Comparison of ENCODE assay signal across 18 cellular contexts in genomic region chr6:112415366-112415765, GRCh38.
"Had no signal": no experiment of that assay in that cellular context is flagged by ENCODE, and none has a peak within 500 bp of the region (broad histone marks: within the 10 kb centered on the region; RNA-seq: fewer than 3 reads in every experiment).

No MANE protein-coding gene starts in this region.

- H3K9me3 ChIP-seq: mucosa of descending colon, ovary, suprapubic skin, thoracic aorta, uterus had no signal

- H3K4me3 ChIP-seq: left ventricle myocardium inferior, lung, mucosa of descending colon, ovary, spleen, suprapubic skin, thoracic aorta, tibial artery, uterus had no signal

- H3K27me3 ChIP-seq: ovary, suprapubic skin, tibial artery, uterus had no signal

- H3K4me1 ChIP-seq: left ventricle myocardium inferior, spleen, tibial artery, uterus had no signal

- DNase-seq: hypothalamus; immature natural killer cell; islet precursor cell; left ventricle myocardium inferior; midbrain; mucosa of descending colon; naive thymus-derived CD4-positive, alpha-beta T cell; ovary; right cardiac atrium; small intestine; spleen; stimulated activated CD4-positive, alpha-beta T cell treated with anti-CD3 and anti-CD28 coated beads, Interleukin-4, amount 100 ng/mL, for 24 hours; stimulated activated naive CD4-positive, alpha-beta T cell; tibial artery; uterus had no signal

- H3K36me3 ChIP-seq: left ventricle myocardium inferior, ovary, spleen, suprapubic skin, thoracic aorta, tibial artery, uterus had no signal

- H3K27ac ChIP-seq: left ventricle myocardium inferior, ovary, spleen, suprapubic skin, thoracic aorta, tibial artery, uterus had no signal
